In the genomic region with DNA sequence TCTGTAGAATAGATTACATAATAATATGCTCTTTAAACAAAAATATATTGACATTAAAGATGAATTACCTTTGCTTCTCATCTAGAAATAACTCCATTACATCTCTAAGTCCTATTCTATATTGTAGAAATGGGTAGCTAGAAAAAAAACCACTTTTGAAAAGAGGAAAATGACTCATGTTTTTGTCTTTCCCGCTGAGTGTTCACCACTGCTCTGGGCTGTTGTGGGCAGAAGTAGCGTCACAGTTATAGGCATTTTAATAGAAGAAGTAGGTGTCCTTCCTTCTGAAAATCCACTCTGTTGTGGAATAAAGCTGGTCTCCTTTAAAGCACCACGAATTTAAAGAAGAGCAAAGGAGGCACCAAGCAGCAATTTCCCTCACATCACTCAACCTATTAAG, we compare ENCODE assay signal across 14 cellular contexts.
"Had no signal": no experiment of that assay in that cellular context is flagged by ENCODE, and none has a peak within 500 bp of the region (broad histone marks: within the 10 kb centered on the region; RNA-seq: fewer than 3 reads in every experiment).

No MANE protein-coding gene starts in this region.

- H3K9me3 ChIP-seq: body of pancreas, neutrophil, tibial nerve had no signal

- H3K4me1 Mint-ChIP-seq: central memory CD8-positive, alpha-beta T cell; stimulated activated naive B cell treated with anti-CD40 and anti-IgM and Interleukin-4, amounts not matched to agents 10 μg/mL and 1 μg/mL and 100 μg/mL, for 72 hours had no signal

- H3K36me3 ChIP-seq: neutrophil, tibial nerve had no signal

- DNase-seq: activated CD4-positive, alpha-beta T cell treated with anti-CD3 and anti-CD28 coated beads, Interleukin-2, amount 50 U/mL, for 48 hours; activated naive CD4-positive, alpha-beta T cell treated with Interleukin-2 at 50 U/mL for 16 hours; body of pancreas; effector memory CD4-positive, alpha-beta T cell; naive thymus-derived CD4-positive, alpha-beta T cell; right cardiac atrium; stimulated activated naive B cell treated with anti-CD40 and anti-IgM and Interleukin-4, amounts not matched to agents 10 μg/mL and 1 μg/mL and 100 μg/mL, for 72 hours had no signal

- H3K4me3 ChIP-seq: body of pancreas, lung, smooth muscle cell, tibial nerve had no signal

- H3K27me3 ChIP-seq: body of pancreas, tibial nerve had no signal

- H3K27ac Mint-ChIP-seq: naive thymus-derived CD4-positive, alpha-beta T cell; stimulated activated naive B cell treated with anti-CD40 and anti-IgM and Interleukin-4, amounts not matched to agents 10 μg/mL and 1 μg/mL and 100 μg/mL, for 72 hours had no signal

- H3K27ac ChIP-seq: body of pancreas, epithelial cell of prostate, neutrophil, tibial nerve had no signal

- H3K4me3 Mint-ChIP-seq: central memory CD8-positive, alpha-beta T cell; naive thymus-derived CD4-positive, alpha-beta T cell; stimulated activated naive B cell treated with anti-CD40 and anti-IgM and Interleukin-4, amounts not matched to agents 10 μg/mL and 1 μg/mL and 100 μg/mL, for 72 hours had no signal

- ATAC-seq: activated CD4-positive, CD25-positive, alpha-beta regulatory T cell treated with anti-CD3 and anti-CD28 coated beads, Interleukin-2, amount 50 U/mL, for 24 hours; body of pancreas; naive thymus-derived CD4-positive, alpha-beta T cell; right cardiac atrium; stimulated activated naive B cell treated with anti-CD40 and anti-IgM and Interleukin-4, amounts not matched to agents 10 μg/mL and 1 μg/mL and 100 μg/mL, for 72 hours had no signal

- H3K9me3 Mint-ChIP-seq: central memory CD8-positive, alpha-beta T cell had no signal

- H3K4me1 ChIP-seq: body of pancreas, tibial nerve had no signal
